ENCODE assay signal across 8 cellular contexts in the genomic region with DNA sequence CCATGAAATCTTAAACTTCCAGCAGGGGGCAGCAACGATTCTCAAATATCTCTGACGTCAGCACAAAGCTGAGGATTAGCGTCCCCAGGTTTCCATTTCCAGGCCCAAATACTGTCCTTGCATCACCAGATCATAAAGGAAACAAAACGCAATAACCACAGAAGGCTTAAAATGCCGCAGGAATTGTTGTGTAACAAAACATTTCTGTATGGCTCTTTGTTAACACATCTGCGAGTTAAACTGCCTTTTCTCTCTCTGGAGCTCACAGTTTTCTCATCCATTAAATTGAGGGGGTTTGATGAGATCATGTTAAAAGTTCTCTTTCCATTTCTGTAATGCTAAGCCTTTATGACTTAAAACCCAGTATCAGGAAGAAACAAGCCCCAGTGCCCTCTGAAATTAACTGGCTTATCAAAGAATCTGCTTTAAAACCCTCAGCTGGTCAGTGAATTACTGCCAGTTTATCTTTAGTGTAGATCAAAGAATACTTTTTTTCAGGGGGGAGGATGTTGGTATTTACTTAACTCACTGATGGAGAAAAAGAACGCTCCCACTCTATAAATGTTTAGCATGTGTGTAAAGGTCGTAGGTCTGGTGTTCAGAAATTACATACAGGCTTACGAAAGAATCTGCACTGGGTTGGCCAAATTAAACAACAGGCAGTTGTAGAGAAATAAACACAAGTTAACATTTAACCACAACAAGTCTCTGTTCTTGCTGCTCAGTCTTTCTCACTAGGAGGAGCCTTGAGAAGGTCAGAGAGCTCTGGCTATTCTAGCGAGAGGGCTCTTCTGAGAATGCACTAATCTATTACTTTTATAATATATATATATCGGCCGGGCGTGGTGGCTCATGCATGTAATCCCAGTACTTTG. TPM values are rescaled to one million over a fixed set of nuclear protein-coding genes. Genes with fewer than 3 reads are reported as not detected.
DNase-seq lines count a peak whose midpoint lies in the region; ATAC-seq and TF ChIP-seq lines count a peak whose summit lies in the region.

No MANE protein-coding gene starts in this region.

- CTCF ChIA-PET in RWPE1 (lab: Yijun Ruan, JAX), result interaction anchor here (0.6 to 1.5 kb wide), 20 partner anchors 8 to 533 kb away, joined by 3 to 8 read pairs (median 4); partner anchors contain the start of genes NFAT5, NOB1 and VPS4A

- no peak overlapping the region for H3K23ac ChIP-seq in neuronal stem cell (ENCODE audit: low read depth, low read length, poor library complexity)

- peaks cover 6% of the 10 kb centered on the region for H3K4me1 Mint-ChIP-seq in activated T-helper 17 cell treated with anti-CD3 and anti-CD28 coated beads, Interleukin-2, amount 50 U/mL, for 72 hours

- H2AFZ ChIP-seq in neuronal stem cell (ENCODE audit: low read length), result peak overlapping the region; percentile 92

- H2BK12ac ChIP-seq in neuronal stem cell (ENCODE audit: low read length), result no peak overlapping the region

- H3K4me3 Mint-ChIP-seq in activated T-helper 17 cell treated with anti-CD3 and anti-CD28 coated beads, Interleukin-2, amount 50 U/mL, for 72 hours, result peak overlapping the region; percentile 21

- no peak overlapping the region for H2AK5ac ChIP-seq in neuronal stem cell (ENCODE audit: low read depth, low read length)

- peak; percentile 69 for TF ChIP-seq CTCF in RWPE1 (conservative IDR thresholded peaks at IDR 0.05; ENCODE audit: low read depth)
- TF ChIP-seq CTCF in fibroblast of pulmonary artery (IDR thresholded peaks at IDR 0.05; ENCODE audit: low read length, missing control alignments), result peak; percentile 59

- H4K8ac ChIP-seq in neuronal stem cell (ENCODE audit: low read depth, low read length), result no peak overlapping the region

- H2BK5ac ChIP-seq in neuronal stem cell (ENCODE audit: low read length), result no peak overlapping the region

- H3K27ac ChIP-seq in RWPE1 (no peak overlapping the region), neuronal stem cell (replicated peaks; ENCODE audit: low read length) (no peak overlapping the region), subcutaneous abdominal adipose tissue (ENCODE audit: low read depth, low read length) (peak overlapping the region; percentile 63)

- no peaks in the 10 kb centered on the region for H3K9me3 Mint-ChIP-seq in activated T-helper 17 cell treated with anti-CD3 and anti-CD28 coated beads, Interleukin-2, amount 50 U/mL, for 72 hours

- no peaks in the 10 kb centered on the region for H3K36me3 ChIP-seq in neuronal stem cell (replicated peaks in 1 of 2; ENCODE audit: control insufficient read depth in 2 of 2, insufficient read depth in 2 of 2, low read length in 2 of 2)
- H3K36me3 ChIP-seq in subcutaneous abdominal adipose tissue (ENCODE audit: control insufficient read depth in 5 of 5, insufficient read depth in 5 of 5, low read length in 5 of 5), result no peaks in the 10 kb centered on the region

- H3K27ac Mint-ChIP-seq in activated T-helper 17 cell treated with anti-CD3 and anti-CD28 coated beads, Interleukin-2, amount 50 U/mL, for 72 hours, result no peak overlapping the region

- POLR2A ChIA-PET in RWPE1 (lab: Yijun Ruan, JAX; ENCODE audit: low non-redundant PET), result no interaction called here

- H3K9ac ChIP-seq in neuronal stem cell (ENCODE audit: low read depth, low read length, poor library complexity) (no peak overlapping the region), subcutaneous abdominal adipose tissue (ENCODE audit: low read length in 5 of 5) (peak overlapping the region in 2 of 5 donors; percentile 2 to 48)

- H3K18ac ChIP-seq in neuronal stem cell (ENCODE audit: low read length), result no peak overlapping the region

- no peak overlapping the region for H3K4me3 ChIP-seq in fibroblast of pulmonary artery (replicated peaks; ENCODE audit: low read depth, low read length)
- no peak overlapping the region for H3K4me3 ChIP-seq in neuronal stem cell (ENCODE audit: low read length in 2 of 2)
- H3K4me3 ChIP-seq in subcutaneous abdominal adipose tissue (ENCODE audit: low read depth in 1 of 5, low read length in 5 of 5), result no peak overlapping the region

- ATAC-seq in activated T-helper 17 cell treated with anti-CD3 and anti-CD28 coated beads, Interleukin-2, amount 50 U/mL, for 72 hours (replicated peaks), result peak; percentile 74
- no peak for ATAC-seq in HG03457 (IDR thresholded peaks at IDR 0.05; ENCODE audit: unreplicated experiment)

- H3K4ac ChIP-seq in neuronal stem cell (ENCODE audit: low read length), result no peak overlapping the region

- no peak overlapping the region for H3K4me2 ChIP-seq in neuronal stem cell (ENCODE audit: insufficient read depth, low read length, poor library complexity, severe bottlenecking)

- H3K9me3 ChIP-seq in neuronal stem cell (replicated peaks in 1 of 2; ENCODE audit: control insufficient read depth in 2 of 2, insufficient read depth in 1 of 2, low read depth in 1 of 2, low read length in 2 of 2) (no peaks in the 10 kb centered on the region), subcutaneous abdominal adipose tissue (ENCODE audit: control insufficient read depth in 5 of 5, low read length in 5 of 5) (no peaks in the 10 kb centered on the region)

- DNase-seq in GM04504 (ENCODE audit: low read depth) (peak; percentile 89), Kasumi-1 (lab: John Stamatoyannopoulos, UW) (peak; percentile 89 to 92), RWPE1 (ENCODE audit: low spot score) (peak; percentile 64), fibroblast of pulmonary artery (ENCODE audit: low read depth) (peak; percentile 98), neuronal stem cell (ENCODE audit: low spot score) (peak; percentile 84)

- no peak overlapping the region for H4K91ac ChIP-seq in neuronal stem cell (ENCODE audit: low read depth, low read length, poor library complexity)

- WGBS in neuronal stem cell (ENCODE audit: extremely low coverage in 2 of 2, insufficient read length in 2 of 2, insufficient replicate concordance in 1 of 2), 2 donors, result no CpG with 5 or more reads among the region's 13 CpGs

- H3K27me3 Mint-ChIP-seq in activated T-helper 17 cell treated with anti-CD3 and anti-CD28 coated beads, Interleukin-2, amount 50 U/mL, for 72 hours, result no peaks in the 10 kb centered on the region

- no peaks in the 10 kb centered on the region for H3K36me3 Mint-ChIP-seq in activated T-helper 17 cell treated with anti-CD3 and anti-CD28 coated beads, Interleukin-2, amount 50 U/mL, for 72 hours (ENCODE audit: low read depth)

- no peak overlapping the region for H2BK15ac ChIP-seq in neuronal stem cell (ENCODE audit: low read length)

- H3K4me1 ChIP-seq in neuronal stem cell (ENCODE audit: control insufficient read depth in 2 of 2, insufficient read depth in 1 of 2, low read depth in 1 of 2, low read length in 2 of 2) (peaks cover 0 to 5% of the 10 kb centered on the region in 2 donors), subcutaneous abdominal adipose tissue (ENCODE audit: control insufficient read depth in 5 of 5, insufficient read depth in 5 of 5, low read length in 5 of 5) (peaks cover 2 to 16% (median 13%) of the 10 kb centered on the region in 5 donors)

- no peak overlapping the region for H2BK120ac ChIP-seq in neuronal stem cell (ENCODE audit: low read depth, low read length)

- H3K14ac ChIP-seq in neuronal stem cell (ENCODE audit: low read length), result no peak overlapping the region

- H3K27me3 ChIP-seq in neuronal stem cell (ENCODE audit: control insufficient read depth in 3 of 3, insufficient read depth in 3 of 3, low read depth in 1 of 3, low read length in 3 of 3), result peaks cover 0 to 5% (median 0%) of the 10 kb centered on the region in 3 experiments
- H3K27me3 ChIP-seq in subcutaneous abdominal adipose tissue (ENCODE audit: control insufficient read depth in 5 of 5, insufficient read depth in 4 of 5, low read length in 5 of 5), result no peaks in the 10 kb centered on the region

- no peaks in the 10 kb centered on the region for H3K79me1 ChIP-seq in neuronal stem cell (ENCODE audit: low read depth, low read length)

RNA-seq across cellular contexts. Expression of gene TERF2, which starts 10.6 kb away (rescaled TPM):
- total RNA-seq in activated T-helper 17 cell treated with anti-CD3 and anti-CD28 coated beads, Interleukin-2, amount 50 U/mL, for 72 hours, result 10 to 100 TPM; 40.2 to 57.6 TPM
- polyA plus RNA-seq in neuronal stem cell (2013, experiment 1 of 2), result 38.8 TPM
- 40.0 TPM for polyA plus RNA-seq in neuronal stem cell (2013, experiment 2 of 2)

RNA-seq across cellular contexts. Expression of gene CYB5B, which starts 28.0 kb away (rescaled TPM):
- 100 to 1,000 TPM in 1 of 2 donors, 10 to 100 TPM in 1; 93.9 to 152 TPM for total RNA-seq in activated T-helper 17 cell treated with anti-CD3 and anti-CD28 coated beads, Interleukin-2, amount 50 U/mL, for 72 hours
- polyA plus RNA-seq in neuronal stem cell (2013, experiment 1 of 2), result 142 TPM
- 142 TPM for polyA plus RNA-seq in neuronal stem cell (2013, experiment 2 of 2)

RNA-seq across cellular contexts. Expression of gene TMED6, which starts 44.8 kb away (rescaled TPM):
- total RNA-seq in activated T-helper 17 cell treated with anti-CD3 and anti-CD28 coated beads, Interleukin-2, amount 50 U/mL, for 72 hours, result 1 to 10 TPM; 2.0 to 4.0 TPM
- not detected for polyA plus RNA-seq in neuronal stem cell (2013, experiment 1 of 2)
- 0.04 TPM for polyA plus RNA-seq in neuronal stem cell (2013, experiment 2 of 2)

RNA-seq across cellular contexts. Expression of gene NIP7, which starts 56.9 kb away (rescaled TPM):
- total RNA-seq in activated T-helper 17 cell treated with anti-CD3 and anti-CD28 coated beads, Interleukin-2, amount 50 U/mL, for 72 hours, result 10 to 100 TPM; 26.3 to 34.0 TPM
- polyA plus RNA-seq in neuronal stem cell (2013, experiment 1 of 2), result 21.6 TPM
- 21.4 TPM for polyA plus RNA-seq in neuronal stem cell (2013, experiment 2 of 2)

RNA-seq across cellular contexts. Expression of gene COG8, which starts 57.1 kb away (rescaled TPM):
- 10 to 100 TPM; 29.7 to 34.2 TPM for total RNA-seq in activated T-helper 17 cell treated with anti-CD3 and anti-CD28 coated beads, Interleukin-2, amount 50 U/mL, for 72 hours
- polyA plus RNA-seq in neuronal stem cell (2013, experiment 1 of 2), result 28.2 TPM
- polyA plus RNA-seq in neuronal stem cell (2013, experiment 2 of 2), result 27.7 TPM
